Comparison of ENCODE assay signal across 26 cellular contexts in the genomic region with DNA sequence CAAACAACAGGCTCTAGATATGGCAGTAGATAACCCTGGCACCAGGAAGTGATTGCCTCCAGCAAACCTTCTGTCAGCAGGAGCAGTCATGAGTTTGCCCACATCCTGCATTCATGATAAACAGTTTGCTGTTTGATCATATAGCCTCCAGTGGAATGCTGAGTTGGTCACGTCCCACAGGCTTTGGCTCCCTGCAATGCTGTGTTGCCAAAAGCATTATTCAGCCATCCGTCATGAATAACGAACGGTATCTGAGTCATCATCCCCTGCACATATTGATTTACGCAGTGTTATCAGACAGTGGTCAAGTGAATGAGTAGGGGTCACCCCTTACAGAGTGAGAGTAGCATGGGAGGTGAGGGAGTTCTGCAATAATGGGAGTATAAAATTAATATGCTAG. TPM values are rescaled to one million over a fixed set of nuclear protein-coding genes. Genes with fewer than 3 reads are reported as not detected.
DNase-seq lines count a peak whose midpoint lies in the region; ATAC-seq, FAIRE-seq and TF ChIP-seq lines count a peak whose summit lies in the region.
"Had no signal": no experiment of that assay in that cellular context is flagged by ENCODE, and none has a peak within 500 bp of the region (broad histone marks: within the 10 kb centered on the region; RNA-seq: fewer than 3 reads in every experiment).

No MANE protein-coding gene starts in this region.

- H3K9me3 Mint-ChIP-seq in CD4-positive, CD25-positive, alpha-beta regulatory T cell: peaks cover 7 to 92% (median 52%) of the 10 kb centered on the region in 7 donors

- DNase-seq in CD4-positive, CD25-positive, alpha-beta regulatory T cell: no peak
- peak; percentile 31 for DNase-seq in MG63
- peak; percentile 90 for DNase-seq in bronchial epithelial cell (ENCODE audit: low read depth)
- peak; percentile 88 for DNase-seq in iris pigment epithelial cell (ENCODE audit: low read depth)
- DNase-seq in upper lobe of right lung: no peak
- DNase-seq in pancreas: no peak
- no peak for DNase-seq in NCI-H2196 treated with DMSO at 0.1 percent for 48 hours (lab: John Stamatoyannopoulos, UW; ENCODE audit: unreplicated experiment)
- DNase-seq: activated CD4-positive, alpha-beta T cell treated with anti-CD3 and anti-CD28 coated beads for 1 hour; activated CD8-positive, alpha-beta memory T cell treated with anti-CD3 and anti-CD28 coated beads for 24 hours; activated naive CD4-positive, alpha-beta T cell treated with anti-CD3 and anti-CD28 coated beads, Interleukin-2, amount 50 U/mL, for 16 hours; activated T-cell treated with anti-CD3 and anti-CD28 coated beads, Interleukin-2, amount 50 U/mL, for 4 hours; cortex of kidney; gastrocnemius medialis; H7; kidney glomerular epithelial cell; mesenchymal stem cell; naive thymus-derived CD8-positive, alpha-beta T cell; NCI-H2029; NCI-H526; SW 1271; testis had no signal

- H3K4me3 Mint-ChIP-seq in CD4-positive, CD25-positive, alpha-beta regulatory T cell: peak overlapping the region in 1 of 4 donors; percentile 36
- H3K4me3 Mint-ChIP-seq: activated T-cell treated with anti-CD3 and anti-CD28 coated beads, Interleukin-2, amount 50 U/mL, for 4 hours; stimulated activated effector memory CD8-positive, alpha-beta T cell treated with anti-CD3 and anti-CD28 coated beads, Interleukin-12 subunit alpha, Interleukin-12 subunit beta, amount 100 ng/mL, for 72 hours had no signal

- H3K36me3 ChIP-seq in CD4-positive, CD25-positive, alpha-beta regulatory T cell (ENCODE audit: control insufficient read depth, insufficient read depth, low read length): peaks cover 91% of the 10 kb centered on the region
- peaks cover 97% of the 10 kb centered on the region for H3K36me3 ChIP-seq in MG63
- peaks cover 25% of the 10 kb centered on the region for H3K36me3 ChIP-seq in bronchial epithelial cell (ENCODE audit: control insufficient read depth, insufficient read depth, low read length)
- peaks cover 77% of the 10 kb centered on the region for H3K36me3 ChIP-seq in upper lobe of right lung
- peaks cover 27 to 88% (median 48%) of the 10 kb centered on the region in 3 donors for H3K36me3 ChIP-seq in pancreas

- H3K27me3 ChIP-seq in CD4-positive, CD25-positive, alpha-beta regulatory T cell (ENCODE audit: control insufficient read depth, insufficient read depth, low read length): no peaks in the 10 kb centered on the region
- H3K27me3 ChIP-seq in MG63 (no peaks in the 10 kb centered on the region), bronchial epithelial cell (ENCODE audit: control insufficient read depth, insufficient read depth, low read length) (no peaks in the 10 kb centered on the region), upper lobe of right lung (no peaks in the 10 kb centered on the region), pancreas (no peaks in the 10 kb centered on the region)
- H3K27me3 ChIP-seq: gastrocnemius medialis, testis had no signal

- no peak for TF ChIP-seq POLR2A in GM18505 (IDR thresholded peaks at IDR 0.05; ENCODE audit: borderline replicate concordance, extremely low read depth, insufficient read depth, insufficient read length)

- intact Hi-C loops in upper lobe of right lung (cut with DNase I) (no loop called here), pancreas (cut with DNase I) (no loop called here)

- H3K27me3 Mint-ChIP-seq in CD4-positive, CD25-positive, alpha-beta regulatory T cell: no peaks in the 10 kb centered on the region
- H3K27me3 Mint-ChIP-seq: naive thymus-derived CD8-positive, alpha-beta T cell had no signal

- no peak for ATAC-seq in CD4-positive, CD25-positive, alpha-beta regulatory T cell (ENCODE audit: low read depth in 2 of 2)
- ATAC-seq in upper lobe of right lung (no peak), GM18505 (IDR thresholded peaks at IDR 0.05; ENCODE audit: unreplicated experiment) (no peak), pancreas (no peak)
- ATAC-seq: activated T-cell treated with anti-CD3 and anti-CD28 coated beads, Interleukin-2, amount 50 U/mL, for 4 hours; gastrocnemius medialis; naive thymus-derived CD8-positive, alpha-beta T cell; Right ventricle myocardium inferior; stimulated activated effector memory CD8-positive, alpha-beta T cell treated with anti-CD3 and anti-CD28 coated beads, Interleukin-12 subunit alpha, Interleukin-12 subunit beta, amount 100 ng/mL, for 72 hours had no signal

- H3K4me3 ChIP-seq in CD4-positive, CD25-positive, alpha-beta regulatory T cell (ENCODE audit: low read depth, low read length): peak overlapping the region; percentile 9
- H3K4me3 ChIP-seq in MG63 (no peak overlapping the region), bronchial epithelial cell (ENCODE audit: low read depth, low read length) (no peak overlapping the region), upper lobe of right lung (no peak overlapping the region), pancreas (no peak overlapping the region)
- H3K4me3 ChIP-seq: gastrocnemius medialis, testis had no signal

- H3K27ac Mint-ChIP-seq in CD4-positive, CD25-positive, alpha-beta regulatory T cell: no peak overlapping the region
- H3K27ac Mint-ChIP-seq: naive thymus-derived CD8-positive, alpha-beta T cell; stimulated activated effector memory CD8-positive, alpha-beta T cell treated with anti-CD3 and anti-CD28 coated beads, Interleukin-12 subunit alpha, Interleukin-12 subunit beta, amount 100 ng/mL, for 72 hours had no signal

- TF ChIP-seq CTCF in bronchial epithelial cell (IDR thresholded peaks at IDR 0.05; ENCODE audit: insufficient read depth, low read length, severe bottlenecking): no peak
- no peak for TF ChIP-seq CTCF in upper lobe of right lung (IDR thresholded peaks at IDR 0.05)
- TF ChIP-seq CTCF in pancreas (IDR thresholded peaks at IDR 0.05): no peak

- H3K4me1 ChIP-seq in CD4-positive, CD25-positive, alpha-beta regulatory T cell (ENCODE audit: control insufficient read depth, insufficient read depth, low read length, poor library complexity, severe bottlenecking): no peaks in the 10 kb centered on the region
- no peaks in the 10 kb centered on the region for H3K4me1 ChIP-seq in upper lobe of right lung
- no peaks in the 10 kb centered on the region for H3K4me1 ChIP-seq in pancreas
- H3K4me1 ChIP-seq: gastrocnemius medialis, parathyroid adenoma, testis had no signal

- H3K27ac ChIP-seq in CD4-positive, CD25-positive, alpha-beta regulatory T cell (ENCODE audit: insufficient read depth, low read length, poor library complexity, severe bottlenecking): no peak overlapping the region
- H3K27ac ChIP-seq in upper lobe of right lung (no peak overlapping the region), pancreas (no peak overlapping the region)
- H3K27ac ChIP-seq: gastrocnemius medialis, parathyroid adenoma, testis had no signal

- no peak for FAIRE-seq in bronchial epithelial cell (lab: Jason Lieb, UNC)
- FAIRE-seq in pancreas (lab: Jason Lieb, UNC): no peak
- FAIRE-seq: GM12892 had no signal

- H3K9me3 ChIP-seq in CD4-positive, CD25-positive, alpha-beta regulatory T cell (ENCODE audit: control insufficient read depth in 2 of 2, low read length in 2 of 2): peaks cover 89 to 100% of the 10 kb centered on the region in 2 experiments
- H3K9me3 ChIP-seq in MG63 (peaks cover 69% of the 10 kb centered on the region), upper lobe of right lung (peaks cover 76% of the 10 kb centered on the region), pancreas (peaks cover 3 to 21% (median 12%) of the 10 kb centered on the region in 4 donors)
- H3K9me3 ChIP-seq: testis had no signal

- H3K36me3 Mint-ChIP-seq in CD4-positive, CD25-positive, alpha-beta regulatory T cell: peaks cover 83% of the 10 kb centered on the region

- peaks cover 0 to 11% (median 2%) of the 10 kb centered on the region in 4 donors for H3K4me1 Mint-ChIP-seq in CD4-positive, CD25-positive, alpha-beta regulatory T cell

- 97% methylated on average over 5 of the region's 5 CpGs for WGBS in pancreas, 2 donors

RNA-seq across cellular contexts. Expression of a gene that starts 21.9 kb away (rescaled TPM):
- 16.8 TPM for total RNA-seq in CD4-positive, CD25-positive, alpha-beta regulatory T cell
- 1 to 10 TPM; 2.5 to 6.6 (median 3.5) TPM for polyA plus RNA-seq in CD4-positive, CD25-positive, alpha-beta regulatory T cell
- 1.2 and 3.4 TPM in 2 replicates for total RNA-seq in MG63 (2014; rRNA removed; shearing (Covaris generic); ENCODE audit: low replicate concordance)
- 8.2 and 17.2 TPM in 2 replicates for total RNA-seq in bronchial epithelial cell
- 14.3 TPM for total RNA-seq in upper lobe of right lung
- 10 to 100 TPM in 4 of 6 donors, 1 to 10 TPM in 2; 4.8 to 12.6 (median 11.0) TPM for total RNA-seq in pancreas
- 10 to 100 TPM; 13.9 to 26.0 TPM for polyA plus RNA-seq in pancreas

RNA-seq across cellular contexts. Expression of a gene that starts 25.1 kb away (rescaled TPM):
- 21.0 TPM for total RNA-seq in CD4-positive, CD25-positive, alpha-beta regulatory T cell
- 1 to 10 TPM; 2.4 to 3.4 (median 2.9) TPM for polyA plus RNA-seq in CD4-positive, CD25-positive, alpha-beta regulatory T cell
- 3.6 and 4.8 TPM in 2 replicates for total RNA-seq in MG63 (2014; rRNA removed; shearing (Covaris generic); ENCODE audit: low replicate concordance)
- total RNA-seq in bronchial epithelial cell (35.3 and 57.4 TPM in 2 replicates), upper lobe of right lung (27.0 TPM), pancreas (10 to 100 TPM in 5 of 6 donors, 1 to 10 TPM in 1; 7.6 to 20.2 (median 11.7) TPM)
- polyA plus RNA-seq in pancreas: 10 to 100 TPM; 15.3 to 18.3 TPM

RNA-seq across cellular contexts. Expression of a gene that starts 42.3 kb away (rescaled TPM):
- total RNA-seq in CD4-positive, CD25-positive, alpha-beta regulatory T cell: 5.1 TPM
- 1 to 10 TPM; 3.3 to 7.2 (median 3.8) TPM for polyA plus RNA-seq in CD4-positive, CD25-positive, alpha-beta regulatory T cell
- total RNA-seq in MG63 (2014; rRNA removed; shearing (Covaris generic); ENCODE audit: low replicate concordance): 3.1 and 9.7 TPM in 2 replicates
- total RNA-seq in bronchial epithelial cell (8.1 and 9.0 TPM in 2 replicates), upper lobe of right lung (7.6 TPM), pancreas (1 to 10 TPM; 1.5 to 4.2 (median 2.1) TPM)
- polyA plus RNA-seq in pancreas: 1 to 10 TPM; 1.3 to 4.0 TPM

Comparison
In these comparisons a context has a peak if more than half of its experiments do, and no peak if none do; other contexts are left out.
1. DNase-seq: peak in MG63 (single experiment), bronchial epithelial cell (single experiment) and iris pigment epithelial cell (single experiment); none in CD4-positive, CD25-positive, alpha-beta regulatory T cell (0 of 3), upper lobe of right lung (single experiment), pancreas (0 of 6) and NCI-H2196 treated with DMSO at 0.1 percent for 48 hours (single experiment).